ENCODE assay signal across 8 cellular contexts in genomic region chr15:63466378-63467192, GRCh38. TPM values are rescaled to one million over a fixed set of nuclear protein-coding genes. Genes with fewer than 3 reads are reported as not detected.
A peak's percentile ranks its signal among the peaks of the same experiment; 100 is the strongest.
DNase-seq lines count a peak whose midpoint lies in the region; ATAC-seq and TF ChIP-seq lines count a peak whose summit lies in the region.

No MANE protein-coding gene starts in this region.

- ATAC-seq in HG02885 (IDR thresholded peaks at IDR 0.05; ENCODE audit: poor library complexity, unreplicated experiment) (peak; percentile 54), naive B cell (ENCODE audit: low read depth in 2 of 2) (peak; percentile 94 to 97)
- ATAC-seq in activated CD8-positive, alpha-beta T cell treated with anti-CD3 and anti-CD28 coated beads for 36 hours, result peak; percentile 85

- no peaks in the 10 kb centered on the region for H3K9me3 ChIP-seq in vagina

- DNase-seq in NCI-H2107 treated with DMSO at 0.1 percent for 48 hours (lab: John Stamatoyannopoulos, UW; ENCODE audit: unreplicated experiment) (peak; percentile 6), NCI-H2107 (lab: John Stamatoyannopoulos, UW) (no peak), NCI-H526 treated with DMSO at 0.1 percent for 48 hours (lab: John Stamatoyannopoulos, UW) (peak; percentile 32), epithelial cell of proximal tubule (ENCODE audit: low read depth) (no peak), naive B cell (peak; percentile 71), vagina (ENCODE audit: extremely low spot score in 2 of 2) (no peak)
- DNase-seq in activated CD8-positive, alpha-beta T cell treated with anti-CD3 and anti-CD28 coated beads for 36 hours, result peak; percentile 68

- H3K36me3 Mint-ChIP-seq in activated CD8-positive, alpha-beta T cell treated with anti-CD3 and anti-CD28 coated beads for 36 hours (ENCODE audit: low read depth), result no peaks in the 10 kb centered on the region
- H3K36me3 Mint-ChIP-seq in naive B cell, result no peaks in the 10 kb centered on the region

- intact Hi-C loops in activated CD8-positive, alpha-beta T cell treated with anti-CD3 and anti-CD28 coated beads for 36 hours (cut with micrococcal nuclease), result loop anchor here (5.0 kb wide), 2 partner anchors 36 to 131 kb away; partner anchors contain the start of genes FBXL22 and USP3
- intact Hi-C loops in vagina (cut with DNase I), result no loop called here

- TF ChIP-seq POLR2A in vagina (IDR thresholded peaks at IDR 0.05), result no peak

- CTCF ChIA-PET in activated CD8-positive, alpha-beta T cell treated with anti-CD3 and anti-CD28 coated beads for 36 hours (lab: Charles Lee), result interaction anchor here (0.6 to 5.5 kb wide), 63 partner anchors 9 to 603 kb away, joined by 3 to 61 read pairs (median 5); partner anchors contain the start of gene FBXL22

- peak; percentile 86 for TF ChIP-seq CTCF in activated CD8-positive, alpha-beta T cell treated with anti-CD3 and anti-CD28 coated beads for 36 hours (IDR thresholded peaks at IDR 0.05)
- peak; percentile 71 for TF ChIP-seq CTCF in epithelial cell of proximal tubule (conservative IDR thresholded peaks at IDR 0.05; ENCODE audit: low read depth, low read length)
- peak; percentile 17 to 53 (median 48) for TF ChIP-seq CTCF in vagina (IDR thresholded peaks at IDR 0.05)

- no peak overlapping the region for H3K27ac ChIP-seq in vagina

- H3K27ac Mint-ChIP-seq in activated CD8-positive, alpha-beta T cell treated with anti-CD3 and anti-CD28 coated beads for 36 hours, result no peak overlapping the region
- H3K27ac Mint-ChIP-seq in naive B cell, result peak overlapping the region in 3 of 6 donors; percentile 29 to 82 (median 65)

- H3K27me3 ChIP-seq in vagina, result no peaks in the 10 kb centered on the region

- H3K4me3 ChIP-seq in epithelial cell of proximal tubule (ENCODE audit: low read depth, low read length) (no peak overlapping the region), vagina (no peak overlapping the region)

- no peaks in the 10 kb centered on the region for H3K36me3 ChIP-seq in vagina

- no peaks in the 10 kb centered on the region for H3K9me3 Mint-ChIP-seq in activated CD8-positive, alpha-beta T cell treated with anti-CD3 and anti-CD28 coated beads for 36 hours
- no peaks in the 10 kb centered on the region for H3K9me3 Mint-ChIP-seq in naive B cell

- POLR2A ChIA-PET in activated CD8-positive, alpha-beta T cell treated with anti-CD3 and anti-CD28 coated beads for 36 hours (lab: Charles Lee), result interaction anchor here (0.6 to 1.5 kb wide), 5 partner anchors 17 to 134 kb away, joined by 3 to 5 read pairs (median 3); no protein-coding TSS in a partner anchor

- peaks cover 26% of the 10 kb centered on the region for H3K4me1 Mint-ChIP-seq in activated CD8-positive, alpha-beta T cell treated with anti-CD3 and anti-CD28 coated beads for 36 hours (ENCODE audit: low read depth)
- peaks cover 12 to 26% (median 16%) of the 10 kb centered on the region in 3 donors for H3K4me1 Mint-ChIP-seq in naive B cell

- H3K27me3 Mint-ChIP-seq in activated CD8-positive, alpha-beta T cell treated with anti-CD3 and anti-CD28 coated beads for 36 hours, result no peaks in the 10 kb centered on the region
- no peaks in the 10 kb centered on the region for H3K27me3 Mint-ChIP-seq in naive B cell

- no peak overlapping the region for H3K4me3 Mint-ChIP-seq in activated CD8-positive, alpha-beta T cell treated with anti-CD3 and anti-CD28 coated beads for 36 hours
- H3K4me3 Mint-ChIP-seq in naive B cell, result peak overlapping the region in 1 of 8 donors; percentile 48

- H3K4me1 ChIP-seq in vagina, result peaks cover 34% of the 10 kb centered on the region

RNA-seq across cellular contexts. Expression of gene USP3, which starts 37.8 kb away (rescaled TPM):
- total RNA-seq in activated CD8-positive, alpha-beta T cell treated with anti-CD3 and anti-CD28 coated beads for 36 hours, result 10 to 100 TPM; 57.1 to 58.6 TPM
- total RNA-seq in epithelial cell of proximal tubule, result 31.4 and 34.2 TPM in 2 replicates
- 10 to 100 TPM; 53.6 to 88.0 (median 58.7) TPM for polyA plus RNA-seq in naive B cell (ENCODE audit: low read depth in 6 of 6)
- 39.5 TPM for total RNA-seq in vagina

Comparison
In these comparisons a context has a peak if more than half of its experiments do, and no peak if none do; other contexts are left out.
1. DNase-seq: peak in NCI-H2107 treated with DMSO at 0.1 percent for 48 hours (single experiment), NCI-H526 treated with DMSO at 0.1 percent for 48 hours (single experiment), activated CD8-positive, alpha-beta T cell treated with anti-CD3 and anti-CD28 coated beads for 36 hours (single experiment) and naive B cell (single experiment); none in NCI-H2107 (single experiment), epithelial cell of proximal tubule (single experiment) and vagina (0 of 2).
2. Peak in every context shown above with its lines, with median percentiles within 50 percentile points of each other: ATAC-seq and CTCF ChIP-seq.